8 cellular contexts compared by ENCODE assay signal in genomic region chr11:65496304-65497140, GRCh38. TPM values are rescaled to one million over a fixed set of nuclear protein-coding genes. Genes with fewer than 3 reads are reported as not detected.
DNase-seq lines count a peak whose midpoint lies in the region; ATAC-seq and TF ChIP-seq lines count a peak whose summit lies in the region.

No MANE protein-coding gene starts in this region.

- WGBS in prostate gland, result 16% methylated on average over 15 of the region's 15 CpGs

- TF ChIP-seq POLR2A in prostate gland (IDR thresholded peaks at IDR 0.05), result no peak

- peak overlapping the region; percentile 98 for H3K4me2 ChIP-seq in fibroblast of lung (ENCODE audit: extremely low read depth, insufficient read depth, low read length)

- H3K27ac ChIP-seq in CD8-positive, alpha-beta memory T cell (ENCODE audit: low read depth, low read length), result peak overlapping the region; percentile 86
- H3K27ac ChIP-seq in RWPE2 (ENCODE audit: poor library complexity, severe bottlenecking) (peak overlapping the region; percentile 99), fibroblast of lung (ENCODE audit: insufficient read depth, low read length) (peak overlapping the region; percentile 100), prostate gland (peak overlapping the region; percentile 98 to 100)

- TF ChIP-seq CTCF in RWPE2 (IDR thresholded peaks at IDR 0.05; ENCODE audit: poor library complexity, severe bottlenecking) (no peak), fibroblast of lung (conservative IDR thresholded peaks at IDR 0.05 in 1 of 2, IDR thresholded peaks at IDR 0.05 in 1 of 2; ENCODE audit: low read depth in 1 of 2, low read length in 2 of 2) (no peak), prostate gland (IDR thresholded peaks at IDR 0.05) (no peak)

- H3K4me3 ChIP-seq in CD8-positive, alpha-beta memory T cell (ENCODE audit: low read length), result peak overlapping the region; percentile 67
- peak overlapping the region; percentile 3 for H3K4me3 ChIP-seq in RWPE2 (ENCODE audit: severe bottlenecking)
- peak overlapping the region; percentile 42 to 62 (median 50) for H3K4me3 ChIP-seq in fibroblast of lung (replicated peaks in 1 of 4; ENCODE audit: control extremely low read depth in 1 of 4, insufficient read depth in 1 of 4, low read depth in 3 of 4, low read length in 4 of 4)
- peak overlapping the region; percentile 0 to 88 for H3K4me3 ChIP-seq in prostate gland

- no peak for ATAC-seq in RWPE2 (ENCODE audit: low read depth)

- peak overlapping the region; percentile 79 for H3K9ac ChIP-seq in fibroblast of lung (ENCODE audit: insufficient read depth, low read length)

- H3K9me3 ChIP-seq in CD8-positive, alpha-beta memory T cell (ENCODE audit: low read length), result no peaks in the 10 kb centered on the region
- no peaks in the 10 kb centered on the region for H3K9me3 ChIP-seq in RWPE2 (ENCODE audit: severe bottlenecking)
- no peaks in the 10 kb centered on the region for H3K9me3 ChIP-seq in fibroblast of lung (ENCODE audit: control insufficient read depth, insufficient read depth, low read depth, low read length)
- no peaks in the 10 kb centered on the region for H3K9me3 ChIP-seq in prostate gland

- H3K79me2 ChIP-seq in fibroblast of lung (ENCODE audit: control insufficient read depth, insufficient read depth, low read length), result peaks cover 67% of the 10 kb centered on the region

- peak overlapping the region in 1 of 7 donors; percentile 57 for H3K4me3 Mint-ChIP-seq in CD8-positive, alpha-beta memory T cell

- no peaks in the 10 kb centered on the region for H3K36me3 Mint-ChIP-seq in CD8-positive, alpha-beta memory T cell

- peak in 1 of 5 donors; percentile 57 for DNase-seq in CD8-positive, alpha-beta memory T cell
- peak; percentile 37 for DNase-seq in HCEC 1CT
- no peak for DNase-seq in RWPE2 (ENCODE audit: low spot score)
- DNase-seq in fibroblast of lung (ENCODE audit: low read depth in 2 of 2), result peak; percentile 47 to 48
- DNase-seq in prostate gland (ENCODE audit: low spot score), result no peak
- no peak for DNase-seq in effector CD4-positive, alpha-beta T cell
- no peak for DNase-seq in stimulated activated naive CD4-positive, alpha-beta T cell treated with Interleukin-2 at 50 U/mL for 16 hours (lab: John Stamatoyannopoulos, UW)
- DNase-seq in NCI-H510A treated with DMSO at 0.1 percent for 48 hours (lab: John Stamatoyannopoulos, UW), result no peak

- no peaks in the 10 kb centered on the region for H3K27me3 ChIP-seq in CD8-positive, alpha-beta memory T cell (ENCODE audit: insufficient read depth, low read length, poor library complexity, severe bottlenecking)
- H3K27me3 ChIP-seq in RWPE2 (ENCODE audit: insufficient read depth, poor library complexity, severe bottlenecking), result no peaks in the 10 kb centered on the region
- no peaks in the 10 kb centered on the region for H3K27me3 ChIP-seq in fibroblast of lung (ENCODE audit: control insufficient read depth, insufficient read depth, low read length)
- H3K27me3 ChIP-seq in prostate gland (replicated peaks; ENCODE audit: insufficient read depth), result no peaks in the 10 kb centered on the region

- peak overlapping the region in 2 of 8 donors; percentile 15 to 76 for H3K27ac Mint-ChIP-seq in CD8-positive, alpha-beta memory T cell

- H4K20me1 ChIP-seq in fibroblast of lung (ENCODE audit: control insufficient read depth, extremely low read depth, insufficient read depth, low read length), result no peaks in the 10 kb centered on the region

- H3K9me3 Mint-ChIP-seq in CD8-positive, alpha-beta memory T cell, result peaks cover 0 to 2% (median 0%) of the 10 kb centered on the region in 5 donors

- H3K4me1 Mint-ChIP-seq in CD8-positive, alpha-beta memory T cell, result peaks cover 13 to 30% (median 14%) of the 10 kb centered on the region in 3 donors

- POLR2A ChIA-PET in CD8-positive, alpha-beta memory T cell (lab: Charles Lee), result interaction anchor here (0.6 to 17.6 kb wide), 29 partner anchors 8 to 572 kb away, joined by 3 to 1366 read pairs (median 7); partner anchors contain the start of genes DPF2, EHBP1L1, FRMD8 and NEAT1

- CTCF ChIA-PET in CD8-positive, alpha-beta memory T cell (lab: Charles Lee), result interaction anchor here (0.6 to 21.4 kb wide), 15 partner anchors 8 to 223 kb away, joined by 3 to 448 read pairs (median 3); partner anchors contain the start of genes NEAT1 and SCYL1

- peaks cover 16% of the 10 kb centered on the region for H3K36me3 ChIP-seq in CD8-positive, alpha-beta memory T cell (ENCODE audit: insufficient read depth, low read length)
- H3K36me3 ChIP-seq in RWPE2 (ENCODE audit: low read depth) (peaks cover 26% of the 10 kb centered on the region), fibroblast of lung (ENCODE audit: control insufficient read depth, insufficient read depth, low read length) (peaks cover 4% of the 10 kb centered on the region), prostate gland (no peaks in the 10 kb centered on the region)

- intact Hi-C loops in prostate gland (cut with DNase I), result no loop called here

- H3K4me1 ChIP-seq in CD8-positive, alpha-beta memory T cell (ENCODE audit: insufficient read depth, low read length), result peaks cover 16% of the 10 kb centered on the region
- H3K4me1 ChIP-seq in RWPE2 (ENCODE audit: insufficient read depth, poor library complexity, severe bottlenecking) (peaks cover 45% of the 10 kb centered on the region), fibroblast of lung (ENCODE audit: control insufficient read depth, extremely low read depth, insufficient read depth, low read length) (peaks cover 36% of the 10 kb centered on the region), prostate gland (replicated peaks) (peaks cover 35% of the 10 kb centered on the region)

- H3K27me3 Mint-ChIP-seq in CD8-positive, alpha-beta memory T cell, result no peaks in the 10 kb centered on the region

- no peak overlapping the region for H2AFZ ChIP-seq in fibroblast of lung (ENCODE audit: low read length)

RNA-seq across cellular contexts. Expression of gene MALAT1, which starts 2.3 kb away (rescaled TPM):
- total RNA-seq in CD8-positive, alpha-beta memory T cell, result 1,000 to 10,000 TPM; 4,639 to 4,912 TPM
- 2,529 TPM for polyA plus RNA-seq in CD8-positive, alpha-beta memory T cell
- 14,068 and 21,991 TPM in 2 replicates for total RNA-seq in fibroblast of lung
- polyA plus RNA-seq in fibroblast of lung, result 482 and 583 TPM in 2 replicates
- polyA plus RNA-seq in fibroblast of lung (2012), result 274 and 335 TPM in 2 replicates
- 1,820 and 2,014 TPM in 2 replicates for polyA minus RNA-seq in fibroblast of lung (ENCODE audit: low replicate concordance)
- total RNA-seq in prostate gland, result 1,000 to 10,000 TPM; 5,964 to 9,097 TPM

RNA-seq across cellular contexts. Expression of gene SCYL1, which starts 28.4 kb away (rescaled TPM):
- 10 to 100 TPM; 85.1 to 88.5 TPM for total RNA-seq in CD8-positive, alpha-beta memory T cell
- 42.1 TPM for polyA plus RNA-seq in CD8-positive, alpha-beta memory T cell
- total RNA-seq in fibroblast of lung (73.2 and 84.6 TPM in 2 replicates), prostate gland (100 to 1,000 TPM; 125 to 177 TPM)
- polyA plus RNA-seq in fibroblast of lung, result 58.2 and 62.3 TPM in 2 replicates
- 71.8 and 83.3 TPM in 2 replicates for polyA plus RNA-seq in fibroblast of lung (2012)
- 160 and 182 TPM in 2 replicates for polyA minus RNA-seq in fibroblast of lung (ENCODE audit: low replicate concordance)

Comparison
In these comparisons a context has a peak if more than half of its experiments do, and no peak if none do; other contexts are left out.
1. DNase-seq: peak in HCEC 1CT (single experiment) and fibroblast of lung (2 of 2); none in RWPE2 (single experiment), prostate gland (single experiment), effector CD4-positive, alpha-beta T cell (single experiment), stimulated activated naive CD4-positive, alpha-beta T cell treated with Interleukin-2 at 50 U/mL for 16 hours (single experiment) and NCI-H510A treated with DMSO at 0.1 percent for 48 hours (single experiment).
2. H3K4me3 ChIP-seq: peak in every context shown above with its lines; median percentile 67 in CD8-positive, alpha-beta memory T cell; 50 in fibroblast of lung; 44 in prostate gland; 3 in RWPE2.
3. Peak in every context shown above with its lines, with median percentiles within 50 percentile points of each other: H3K27ac ChIP-seq.